In the genomic region with DNA sequence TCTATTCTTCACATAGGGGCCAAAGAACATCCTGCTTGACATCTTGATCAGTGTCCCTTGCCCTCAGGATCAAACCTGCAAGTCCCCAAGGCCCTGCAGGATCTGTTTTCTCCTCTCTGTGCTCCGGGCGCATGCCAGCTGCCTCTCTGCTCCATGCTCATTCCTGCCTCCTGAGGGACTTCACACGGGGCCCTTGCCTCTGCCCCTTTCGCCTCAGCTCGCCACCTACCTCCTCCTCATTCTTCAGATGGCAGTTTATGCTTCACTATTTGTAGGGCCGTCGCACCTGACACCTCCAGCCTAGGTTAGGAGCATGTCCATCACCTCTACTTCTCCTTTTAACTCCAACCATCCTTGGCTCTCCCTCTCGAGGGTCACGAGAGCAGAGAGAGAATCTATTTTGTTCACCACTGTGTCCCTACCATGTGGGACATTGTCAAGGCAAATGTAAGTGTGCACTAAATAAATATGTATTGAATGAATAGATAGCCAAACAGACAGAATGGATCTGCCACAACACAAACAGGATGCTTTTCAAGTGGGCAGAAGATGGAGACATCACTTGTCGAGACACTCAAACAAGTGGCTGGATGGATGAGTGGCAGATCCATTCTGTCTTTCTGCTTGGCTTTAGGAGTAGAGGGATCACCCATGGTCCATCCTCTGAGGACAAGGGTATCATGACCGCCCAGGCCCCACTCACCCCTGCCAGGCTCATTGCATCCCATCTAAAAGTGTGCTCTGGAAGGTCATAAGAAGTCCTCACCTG, we compare ENCODE assay signal across 1 cellular context.
TF ChIP-seq lines count a peak whose summit lies in the region.

No MANE protein-coding gene starts in this region.

TF ChIP-seq in GM12878, 131 proteins besides CTCF, POLR2A, EP300 and RAD21:
- TF ChIP-seq, protein P1, sequence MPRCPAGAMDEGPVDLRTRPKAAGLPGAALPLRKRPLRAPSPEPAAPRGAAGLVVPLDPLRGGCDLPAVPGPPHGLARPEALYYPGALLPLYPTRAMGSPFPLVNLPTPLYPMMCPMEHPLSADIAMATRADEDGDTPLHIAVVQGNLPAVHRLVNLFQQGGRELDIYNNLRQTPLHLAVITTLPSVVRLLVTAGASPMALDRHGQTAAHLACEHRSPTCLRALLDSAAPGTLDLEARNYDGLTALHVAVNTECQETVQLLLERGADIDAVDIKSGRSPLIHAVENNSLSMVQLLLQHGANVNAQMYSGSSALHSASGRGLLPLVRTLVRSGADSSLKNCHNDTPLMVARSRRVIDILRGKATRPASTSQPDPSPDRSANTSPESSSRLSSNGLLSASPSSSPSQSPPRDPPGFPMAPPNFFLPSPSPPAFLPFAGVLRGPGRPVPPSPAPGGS (IDR thresholded peaks at IDR 0.05; ENCODE audit: borderline replicate concordance, insufficient read depth, low read depth, low read length, poor library complexity, severe bottlenecking) = no peak
- TF ChIP-seq ZNF384 (IDR thresholded peaks at IDR 0.05; ENCODE audit: borderline replicate concordance, low read depth, low read length) (no peak), SIN3A (IDR thresholded peaks at IDR 0.05; ENCODE audit: low read depth, low read length) (no peak), PKNOX1 (IDR thresholded peaks at IDR 0.05) (no peak), CHD2 (IDR thresholded peaks at IDR 0.05; ENCODE audit: borderline replicate concordance, low read depth, low read length) (no peak), KAT2A (conservative IDR thresholded peaks at IDR 0.05; ENCODE audit: control insufficient read depth, low read depth, low read length) (no peak), ZNF592 (IDR thresholded peaks at IDR 0.05) (no peak), MXI1 (IDR thresholded peaks at IDR 0.05; ENCODE audit: low read depth, low read length) (no peak)
- TF ChIP-seq, protein P2, sequence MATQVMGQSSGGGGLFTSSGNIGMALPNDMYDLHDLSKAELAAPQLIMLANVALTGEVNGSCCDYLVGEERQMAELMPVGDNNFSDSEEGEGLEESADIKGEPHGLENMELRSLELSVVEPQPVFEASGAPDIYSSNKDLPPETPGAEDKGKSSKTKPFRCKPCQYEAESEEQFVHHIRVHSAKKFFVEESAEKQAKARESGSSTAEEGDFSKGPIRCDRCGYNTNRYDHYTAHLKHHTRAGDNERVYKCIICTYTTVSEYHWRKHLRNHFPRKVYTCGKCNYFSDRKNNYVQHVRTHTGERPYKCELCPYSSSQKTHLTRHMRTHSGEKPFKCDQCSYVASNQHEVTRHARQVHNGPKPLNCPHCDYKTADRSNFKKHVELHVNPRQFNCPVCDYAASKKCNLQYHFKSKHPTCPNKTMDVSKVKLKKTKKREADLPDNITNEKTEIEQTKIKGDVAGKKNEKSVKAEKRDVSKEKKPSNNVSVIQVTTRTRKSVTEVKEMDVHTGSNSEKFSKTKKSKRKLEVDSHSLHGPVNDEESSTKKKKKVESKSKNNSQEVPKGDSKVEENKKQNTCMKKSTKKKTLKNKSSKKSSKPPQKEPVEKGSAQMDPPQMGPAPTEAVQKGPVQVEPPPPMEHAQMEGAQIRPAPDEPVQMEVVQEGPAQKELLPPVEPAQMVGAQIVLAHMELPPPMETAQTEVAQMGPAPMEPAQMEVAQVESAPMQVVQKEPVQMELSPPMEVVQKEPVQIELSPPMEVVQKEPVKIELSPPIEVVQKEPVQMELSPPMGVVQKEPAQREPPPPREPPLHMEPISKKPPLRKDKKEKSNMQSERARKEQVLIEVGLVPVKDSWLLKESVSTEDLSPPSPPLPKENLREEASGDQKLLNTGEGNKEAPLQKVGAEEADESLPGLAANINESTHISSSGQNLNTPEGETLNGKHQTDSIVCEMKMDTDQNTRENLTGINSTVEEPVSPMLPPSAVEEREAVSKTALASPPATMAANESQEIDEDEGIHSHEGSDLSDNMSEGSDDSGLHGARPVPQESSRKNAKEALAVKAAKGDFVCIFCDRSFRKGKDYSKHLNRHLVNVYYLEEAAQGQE (IDR thresholded peaks at IDR 0.05; ENCODE audit: low read depth, low read length) = no peak
